25 cellular contexts compared by ENCODE assay signal in genomic region chr13:59873309-59873708, GRCh38.
"Had no signal": no experiment of that assay in that cellular context is flagged by ENCODE, and none has a peak within 500 bp of the region (broad histone marks: within the 10 kb centered on the region; RNA-seq: fewer than 3 reads in every experiment).

No MANE protein-coding gene starts in this region.

- H3K27me3 ChIP-seq: dorsolateral prefrontal cortex, esophagus muscularis mucosa, foreskin keratinocyte, gastroesophageal sphincter, heart left ventricle, hepatocyte, left lung, neutrophil, right lobe of liver, transverse colon, upper lobe of right lung, uterus had no signal

- H3K4me3 ChIP-seq: dorsolateral prefrontal cortex, esophagus muscularis mucosa, gastroesophageal sphincter, heart left ventricle, hepatocyte, left lung, right lobe of liver, transverse colon, upper lobe of right lung, uterus had no signal

- H3K4me2 ChIP-seq: hepatocyte had no signal

- H3K36me3 Mint-ChIP-seq: natural killer cell treated with Interleukin-12 subunit alpha and Interleukin-12 subunit beta and Interleukin-15 and Interleukin-18, amount 100 ng/mL, for 72 hours; stimulated activated naive B cell treated with anti-CD40 and anti-IgM and Interleukin-4, amounts not matched to agents 10 μg/mL and 1 μg/mL and 100 μg/mL, for 72 hours had no signal

- H3K9me3 Mint-ChIP-seq: endodermal cell; natural killer cell treated with Interleukin-12 subunit alpha and Interleukin-12 subunit beta and Interleukin-15 and Interleukin-18, amount 100 ng/mL, for 72 hours; neural crest cell; stimulated activated naive B cell treated with anti-CD40 and anti-IgM and Interleukin-4, amounts not matched to agents 10 μg/mL and 1 μg/mL and 100 μg/mL, for 72 hours; stimulated activated naive CD8-positive, alpha-beta T cell treated with anti-CD3 and anti-CD28 coated beads, Interleukin-15, Interleukin-2, amounts not matched to agents 100 ng/mL and 50 ng/mL, for 24 hours had no signal

- H3K36me3 ChIP-seq: esophagus muscularis mucosa, gastroesophageal sphincter, heart left ventricle, left lung, neutrophil, right lobe of liver, transverse colon, upper lobe of right lung, uterus had no signal

- H3K9ac ChIP-seq: parathyroid adenoma had no signal

- H2AFZ ChIP-seq: hepatocyte, parathyroid adenoma had no signal

- H3K27ac ChIP-seq: dorsolateral prefrontal cortex, epithelial cell of prostate, esophagus muscularis mucosa, foreskin keratinocyte, gastroesophageal sphincter, heart left ventricle, hepatocyte, left lung, neutrophil, parathyroid adenoma, right lobe of liver, transverse colon, upper lobe of right lung, uterus had no signal

- ATAC-seq: foreskin keratinocyte; gastroesophageal sphincter; heart left ventricle; left cardiac atrium; left lung; natural killer cell treated with Interleukin-12 subunit alpha and Interleukin-12 subunit beta and Interleukin-15 and Interleukin-18, amount 100 ng/mL, for 72 hours; right lobe of liver; stimulated activated naive B cell treated with anti-CD40 and anti-IgM and Interleukin-4, amounts not matched to agents 10 μg/mL and 1 μg/mL and 100 μg/mL, for 72 hours; upper lobe of right lung had no signal

- H3K27me3 Mint-ChIP-seq: natural killer cell treated with Interleukin-12 subunit alpha and Interleukin-12 subunit beta and Interleukin-15 and Interleukin-18, amount 100 ng/mL, for 72 hours; progenitor cell of endocrine pancreas; stimulated activated naive B cell treated with anti-CD40 and anti-IgM and Interleukin-4, amounts not matched to agents 10 μg/mL and 1 μg/mL and 100 μg/mL, for 72 hours; stimulated activated naive CD8-positive, alpha-beta T cell treated with anti-CD3 and anti-CD28 coated beads, Interleukin-15, Interleukin-2, amounts not matched to agents 100 ng/mL and 50 ng/mL, for 24 hours had no signal

- H3K4me1 Mint-ChIP-seq: neural crest cell; stimulated activated naive B cell treated with anti-CD40 and anti-IgM and Interleukin-4, amounts not matched to agents 10 μg/mL and 1 μg/mL and 100 μg/mL, for 72 hours had no signal

- H3K4me3 Mint-ChIP-seq: endodermal cell; natural killer cell treated with Interleukin-12 subunit alpha and Interleukin-12 subunit beta and Interleukin-15 and Interleukin-18, amount 100 ng/mL, for 72 hours; neural crest cell; stimulated activated naive B cell treated with anti-CD40 and anti-IgM and Interleukin-4, amounts not matched to agents 10 μg/mL and 1 μg/mL and 100 μg/mL, for 72 hours; stimulated activated naive CD8-positive, alpha-beta T cell treated with anti-CD3 and anti-CD28 coated beads, Interleukin-15, Interleukin-2, amounts not matched to agents 100 ng/mL and 50 ng/mL, for 24 hours had no signal

- H3K4me1 ChIP-seq: foreskin keratinocyte, heart left ventricle, left lung, parathyroid adenoma, right lobe of liver, transverse colon, upper lobe of right lung, uterus had no signal

- H3K27ac Mint-ChIP-seq: endodermal cell; natural killer cell treated with Interleukin-12 subunit alpha and Interleukin-12 subunit beta and Interleukin-15 and Interleukin-18, amount 100 ng/mL, for 72 hours; progenitor cell of endocrine pancreas; stimulated activated naive B cell treated with anti-CD40 and anti-IgM and Interleukin-4, amounts not matched to agents 10 μg/mL and 1 μg/mL and 100 μg/mL, for 72 hours; stimulated activated naive CD8-positive, alpha-beta T cell treated with anti-CD3 and anti-CD28 coated beads, Interleukin-15, Interleukin-2, amounts not matched to agents 100 ng/mL and 50 ng/mL, for 24 hours had no signal

- H3K9me3 ChIP-seq: esophagus muscularis mucosa, gastroesophageal sphincter, heart left ventricle, left lung, neutrophil, right lobe of liver, transverse colon, upper lobe of right lung, uterus had no signal

- H3K79me2 ChIP-seq: hepatocyte, parathyroid adenoma had no signal

- DNase-seq: dorsolateral prefrontal cortex; effector CD4-positive, alpha-beta T cell; endodermal cell; foreskin keratinocyte; heart left ventricle; left cardiac atrium; left lung; right lobe of liver; small intestine; stimulated activated CD4-positive, alpha-beta T cell treated with anti-CD3 and anti-CD28 coated beads, Interleukin-15, amount 100 ng/mL, for 24 hours; stimulated activated CD4-positive, alpha-beta T cell treated with anti-CD3 and anti-CD28 coated beads, Interleukin-2, amount 100 ng/mL, for 48 hours; stimulated activated naive B cell treated with anti-CD40 and anti-IgM and Interleukin-4, amounts not matched to agents 10 μg/mL and 1 μg/mL and 100 μg/mL, for 72 hours; transverse colon; upper lobe of right lung; uterus had no signal
